30 cellular contexts compared by ENCODE assay signal in genomic region chrX:139787601-139788000, GRCh38.
"Had no signal": no experiment of that assay in that cellular context is flagged by ENCODE, and none has a peak within 500 bp of the region (broad histone marks: within the 10 kb centered on the region; RNA-seq: fewer than 3 reads in every experiment).

No MANE protein-coding gene starts in this region.

- H3K4me1 ChIP-seq: parathyroid adenoma, psoas muscle, right lobe of liver, sigmoid colon, stomach, thyroid gland, tibial nerve, upper lobe of left lung, vagina had no signal

- DNase-seq: naive thymus-derived CD8-positive, alpha-beta T cell; nephron progenitor cell; nucleus accumbens; posterior cingulate gyrus; psoas muscle; right cardiac atrium; right lobe of liver; sigmoid colon; small intestine; stimulated activated CD4-positive, alpha-beta T cell treated with anti-CD3 and anti-CD28 coated beads, Interleukin-15, amount 100 ng/mL, for 24 hours; stimulated activated CD4-positive, alpha-beta T cell treated with anti-CD3 and anti-CD28 coated beads, Interleukin-2, amount 100 ng/mL, for 24 hours; stimulated activated CD4-positive, alpha-beta T cell treated with anti-CD3 and anti-CD28 coated beads, Interleukin-2, amount 100 ng/mL, for 48 hours; stimulated activated CD4-positive, alpha-beta T cell treated with anti-CD3 and anti-CD28 coated beads, Interleukin-4, amount 100 ng/mL, for 24 hours; stimulated activated naive B cell treated with anti-CD40 and anti-IgM and Interleukin-4, amounts not matched to agents 10 μg/mL and 1 μg/mL and 100 μg/mL, for 72 hours; stimulated activated naive CD4-positive, alpha-beta T cell treated with Interleukin-2 at 50 U/mL for 16 hours; stomach; thyroid gland; trophoblast cell; upper lobe of left lung had no signal

- FAIRE-seq: small intestine, urothelium cell line had no signal

- H3K4me3 ChIP-seq: psoas muscle, right lobe of liver, sigmoid colon, stomach, thoracic aorta, thyroid gland, tibial nerve, upper lobe of left lung, vagina had no signal

- ATAC-seq: naive thymus-derived CD8-positive, alpha-beta T cell; natural killer cell treated with Interleukin-12 subunit alpha and Interleukin-12 subunit beta and Interleukin-15 and Interleukin-18, amount 100 ng/mL, for 72 hours; psoas muscle; right cardiac atrium; right lobe of liver; stimulated activated effector memory CD8-positive, alpha-beta T cell treated with anti-CD3 and anti-CD28 coated beads, Interleukin-12 subunit alpha, Interleukin-12 subunit beta, amount 100 ng/mL, for 72 hours; stimulated activated naive B cell treated with anti-CD40 and anti-IgM and Interleukin-4, amounts not matched to agents 10 μg/mL and 1 μg/mL and 100 μg/mL, for 72 hours had no signal

- H3K27ac Mint-ChIP-seq: naive thymus-derived CD8-positive, alpha-beta T cell; natural killer cell treated with Interleukin-12 subunit alpha and Interleukin-12 subunit beta and Interleukin-15 and Interleukin-18, amount 100 ng/mL, for 72 hours; nephron progenitor cell; progenitor cell of endocrine pancreas; stimulated activated effector memory CD8-positive, alpha-beta T cell treated with anti-CD3 and anti-CD28 coated beads, Interleukin-12 subunit alpha, Interleukin-12 subunit beta, amount 100 ng/mL, for 72 hours; stimulated activated naive B cell treated with anti-CD40 and anti-IgM and Interleukin-4, amounts not matched to agents 10 μg/mL and 1 μg/mL and 100 μg/mL, for 72 hours; stimulated activated naive CD8-positive, alpha-beta T cell treated with anti-CD3 and anti-CD28 coated beads, Interleukin-15, Interleukin-2, amounts not matched to agents 100 ng/mL and 50 ng/mL, for 24 hours had no signal

- H3K9me3 Mint-ChIP-seq: naive thymus-derived CD8-positive, alpha-beta T cell; natural killer cell treated with Interleukin-12 subunit alpha and Interleukin-12 subunit beta and Interleukin-15 and Interleukin-18, amount 100 ng/mL, for 72 hours; stimulated activated effector memory CD8-positive, alpha-beta T cell treated with anti-CD3 and anti-CD28 coated beads, Interleukin-12 subunit alpha, Interleukin-12 subunit beta, amount 100 ng/mL, for 72 hours; stimulated activated naive B cell treated with anti-CD40 and anti-IgM and Interleukin-4, amounts not matched to agents 10 μg/mL and 1 μg/mL and 100 μg/mL, for 72 hours; stimulated activated naive CD8-positive, alpha-beta T cell treated with anti-CD3 and anti-CD28 coated beads, Interleukin-15, Interleukin-2, amounts not matched to agents 100 ng/mL and 50 ng/mL, for 24 hours had no signal

- H3K27me3 Mint-ChIP-seq: naive thymus-derived CD8-positive, alpha-beta T cell; natural killer cell treated with Interleukin-12 subunit alpha and Interleukin-12 subunit beta and Interleukin-15 and Interleukin-18, amount 100 ng/mL, for 72 hours; progenitor cell of endocrine pancreas; stimulated activated naive B cell treated with anti-CD40 and anti-IgM and Interleukin-4, amounts not matched to agents 10 μg/mL and 1 μg/mL and 100 μg/mL, for 72 hours; stimulated activated naive CD8-positive, alpha-beta T cell treated with anti-CD3 and anti-CD28 coated beads, Interleukin-15, Interleukin-2, amounts not matched to agents 100 ng/mL and 50 ng/mL, for 24 hours had no signal

- H3K9me3 ChIP-seq: neutrophil, psoas muscle, right lobe of liver, sigmoid colon, stomach, thoracic aorta, thyroid gland, tibial nerve, upper lobe of left lung, vagina had no signal

- H3K4me1 Mint-ChIP-seq: nephron progenitor cell; neural crest cell; stimulated activated effector memory CD8-positive, alpha-beta T cell treated with anti-CD3 and anti-CD28 coated beads, Interleukin-12 subunit alpha, Interleukin-12 subunit beta, amount 100 ng/mL, for 72 hours had no signal

- H3K79me2 ChIP-seq: parathyroid adenoma had no signal

- H3K4me3 Mint-ChIP-seq: naive thymus-derived CD8-positive, alpha-beta T cell; natural killer cell treated with Interleukin-12 subunit alpha and Interleukin-12 subunit beta and Interleukin-15 and Interleukin-18, amount 100 ng/mL, for 72 hours; nephron progenitor cell; neural crest cell; stimulated activated effector memory CD8-positive, alpha-beta T cell treated with anti-CD3 and anti-CD28 coated beads, Interleukin-12 subunit alpha, Interleukin-12 subunit beta, amount 100 ng/mL, for 72 hours; stimulated activated naive B cell treated with anti-CD40 and anti-IgM and Interleukin-4, amounts not matched to agents 10 μg/mL and 1 μg/mL and 100 μg/mL, for 72 hours; stimulated activated naive CD8-positive, alpha-beta T cell treated with anti-CD3 and anti-CD28 coated beads, Interleukin-15, Interleukin-2, amounts not matched to agents 100 ng/mL and 50 ng/mL, for 24 hours had no signal

- H3K27ac ChIP-seq: neutrophil, parathyroid adenoma, psoas muscle, right lobe of liver, sigmoid colon, stomach, thoracic aorta, thyroid gland, tibial nerve, upper lobe of left lung, vagina had no signal

- H3K36me3 ChIP-seq: thoracic aorta, vagina had no signal

- H2AFZ ChIP-seq: parathyroid adenoma had no signal

- H3K27me3 ChIP-seq: neutrophil, right lobe of liver, sigmoid colon, stomach, thyroid gland, tibial nerve, upper lobe of left lung, vagina had no signal

- H3K9ac ChIP-seq: parathyroid adenoma had no signal
